Comparison of ENCODE assay signal across 24 cellular contexts in the genomic region with DNA sequence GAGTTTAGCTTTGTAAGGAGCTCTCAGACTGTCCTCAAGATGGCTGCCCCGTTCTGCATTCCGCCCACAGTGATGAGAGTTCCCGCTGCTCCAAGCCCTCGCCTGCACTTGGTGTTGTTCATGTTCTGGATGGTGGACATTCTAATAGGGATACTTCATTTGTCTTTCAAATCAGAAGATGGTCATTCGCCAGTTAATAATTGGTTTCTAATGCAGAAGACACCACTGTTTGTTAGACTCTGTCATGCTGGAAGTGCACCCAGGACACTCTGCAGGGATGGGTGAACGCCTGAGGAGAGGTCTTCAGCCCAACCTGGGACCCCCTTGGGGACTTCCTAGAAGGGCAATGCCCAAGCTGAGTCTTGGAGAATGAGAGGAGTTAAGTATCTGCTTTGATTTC.
"Had no signal": no experiment of that assay in that cellular context is flagged by ENCODE, and none has a peak within 500 bp of the region (broad histone marks: within the 10 kb centered on the region; RNA-seq: fewer than 3 reads in every experiment).

No MANE protein-coding gene starts in this region.

- H3K36me3 Mint-ChIP-seq: memory B cell; naive B cell; natural killer cell treated with Interleukin-12 subunit alpha and Interleukin-12 subunit beta and Interleukin-15 and Interleukin-18, amount 100 ng/mL, for 72 hours; stimulated activated effector memory CD8-positive, alpha-beta T cell treated with anti-CD3 and anti-CD28 coated beads, Interleukin-12 subunit alpha, Interleukin-12 subunit beta, amount 100 ng/mL, for 72 hours had no signal

- DNase-seq: central memory CD4-positive, alpha-beta T cell; colonic mucosa; effector memory CD4-positive, alpha-beta T cell; erythroblast; mucosa of descending colon; naive B cell; stimulated activated CD4-positive, alpha-beta T cell treated with anti-CD3 and anti-CD28 coated beads, Interleukin-2, amount 100 ng/mL, for 24 hours; stimulated activated CD4-positive, alpha-beta T cell treated with anti-CD3 and anti-CD28 coated beads, Interleukin-4, amount 100 ng/mL, for 24 hours; stimulated activated naive CD4-positive, alpha-beta T cell treated with Interleukin-2 at 50 U/mL for 16 hours; transverse colon had no signal

- H3K27ac ChIP-seq: colonic mucosa, prostate gland, right atrium auricular region, transverse colon had no signal

- H3K27ac Mint-ChIP-seq: dendritic cell treated with granulocyte-macrophage colony-stimulating factor and Interleukin-4, amounts not matched to agents 40 ng/mL and 50 ng/mL, for 4 days; memory B cell; mesothelial cell of epicardium; naive B cell; natural killer cell treated with Interleukin-12 subunit alpha and Interleukin-12 subunit beta and Interleukin-15 and Interleukin-18, amount 100 ng/mL, for 72 hours; stimulated activated effector memory CD8-positive, alpha-beta T cell treated with anti-CD3 and anti-CD28 coated beads, Interleukin-12 subunit alpha, Interleukin-12 subunit beta, amount 100 ng/mL, for 72 hours had no signal

- ATAC-seq: left lobe of liver; mucosa of descending colon; natural killer cell treated with Interleukin-12 subunit alpha and Interleukin-12 subunit beta and Interleukin-15 and Interleukin-18, amount 100 ng/mL, for 72 hours; sciatic nerve; stimulated activated effector memory CD8-positive, alpha-beta T cell treated with anti-CD3 and anti-CD28 coated beads, Interleukin-12 subunit alpha, Interleukin-12 subunit beta, amount 100 ng/mL, for 72 hours had no signal

- H3K4me3 ChIP-seq: colonic mucosa, lung, mucosa of descending colon, prostate gland, right atrium auricular region, transverse colon had no signal

- H3K4me1 ChIP-seq: colonic mucosa, prostate gland, right atrium auricular region, transverse colon had no signal

- H3K27me3 ChIP-seq: colonic mucosa, right atrium auricular region, transverse colon had no signal

- H3K36me3 ChIP-seq: colonic mucosa, prostate gland, right atrium auricular region, transverse colon had no signal

- FAIRE-seq: endometrium, frontal cortex, keratinocyte had no signal

- H3K4me3 Mint-ChIP-seq: dendritic cell treated with granulocyte-macrophage colony-stimulating factor and Interleukin-4, amounts not matched to agents 40 ng/mL and 50 ng/mL, for 4 days; memory B cell; mesothelial cell of epicardium; naive B cell; natural killer cell treated with Interleukin-12 subunit alpha and Interleukin-12 subunit beta and Interleukin-15 and Interleukin-18, amount 100 ng/mL, for 72 hours; neural crest cell; stimulated activated effector memory CD8-positive, alpha-beta T cell treated with anti-CD3 and anti-CD28 coated beads, Interleukin-12 subunit alpha, Interleukin-12 subunit beta, amount 100 ng/mL, for 72 hours had no signal

- H3K9me3 ChIP-seq: colonic mucosa, mucosa of descending colon, prostate gland, right atrium auricular region, transverse colon had no signal

- H3K4me1 Mint-ChIP-seq: memory B cell; mesothelial cell of epicardium; naive B cell; stimulated activated effector memory CD8-positive, alpha-beta T cell treated with anti-CD3 and anti-CD28 coated beads, Interleukin-12 subunit alpha, Interleukin-12 subunit beta, amount 100 ng/mL, for 72 hours had no signal

- H3K9me3 Mint-ChIP-seq: dendritic cell treated with granulocyte-macrophage colony-stimulating factor and Interleukin-4, amounts not matched to agents 40 ng/mL and 50 ng/mL, for 4 days; natural killer cell treated with Interleukin-12 subunit alpha and Interleukin-12 subunit beta and Interleukin-15 and Interleukin-18, amount 100 ng/mL, for 72 hours; neural crest cell; stimulated activated effector memory CD8-positive, alpha-beta T cell treated with anti-CD3 and anti-CD28 coated beads, Interleukin-12 subunit alpha, Interleukin-12 subunit beta, amount 100 ng/mL, for 72 hours had no signal
